8 cellular contexts compared by ENCODE assay signal in genomic region chr22:50251472-50252054, GRCh38. TPM values are rescaled to one million over a fixed set of nuclear protein-coding genes. Genes with fewer than 3 reads are reported as not detected.
DNase-seq lines count a peak whose midpoint lies in the region; ATAC-seq and TF ChIP-seq lines count a peak whose summit lies in the region.

No MANE protein-coding gene starts in this region.

- no peak for TF ChIP-seq EP300 in stomach (IDR thresholded peaks at IDR 0.05)

- POLR2A ChIA-PET in HEK293 (lab: Yijun Ruan, JAX) = interaction anchor here (0.5 to 2.2 kb wide), 14 partner anchors 9 to 289 kb away, joined by 4 to 20 read pairs (median 6); partner anchors contain the start of genes LMF2, MAPK12, NCAPH2 and PLXNB2
- POLR2A ChIA-PET in activated CD8-positive, alpha-beta T cell treated with anti-CD3 and anti-CD28 coated beads, Interleukin-2, amount 10 ng/mL, durations not matched to agents 7 days and 5 days (lab: Charles Lee) = interaction anchor here (0.6 to 3.2 kb wide), 7 partner anchors 11 to 370 kb away, joined by 3 to 17 read pairs (median 4); partner anchors contain the start of genes LMF2, MAPK12, NCAPH2 and SCO2

- DNase-seq in activated CD8-positive, alpha-beta T cell treated with anti-CD3 and anti-CD28 coated beads, Interleukin-2, amount 10 ng/mL, durations not matched to agents 7 days and 5 days = no peak
- no peak for DNase-seq in stomach
- DNase-seq in putamen (ENCODE audit: low spot score) = no peak
- no peak for DNase-seq in NCI-H774 (lab: John Stamatoyannopoulos, UW)
- no peak for DNase-seq in NCI-H1417 (lab: John Stamatoyannopoulos, UW)

- H3K9me3 Mint-ChIP-seq in activated CD8-positive, alpha-beta T cell treated with anti-CD3 and anti-CD28 coated beads, Interleukin-2, amount 10 ng/mL, durations not matched to agents 7 days and 5 days (ENCODE audit: insufficient read depth) = no peaks in the 10 kb centered on the region

- H3K4me3 ChIP-seq in HEK293 (ENCODE audit: low read depth, low read length) = peak overlapping the region; percentile 55
- H3K4me3 ChIP-seq in iPS-15b (ENCODE audit: low read depth, low read length) = peak overlapping the region; percentile 74
- H3K4me3 ChIP-seq in stomach = peak overlapping the region; percentile 62 to 78 (median 66)

- peak overlapping the region; percentile 84 for H3K4me3 Mint-ChIP-seq in activated CD8-positive, alpha-beta T cell treated with anti-CD3 and anti-CD28 coated beads, Interleukin-2, amount 10 ng/mL, durations not matched to agents 7 days and 5 days

- H3K27ac ChIP-seq in HEK293 (ENCODE audit: extremely low read depth, low read depth, low read length) (no peak overlapping the region), stomach (peak overlapping the region; percentile 71 to 84 (median 83))

- CTCF ChIA-PET in HEK293 (lab: Yijun Ruan, JAX) = interaction anchor here (0.6 to 2.6 kb wide), 15 partner anchors 9 to 322 kb away, joined by 3 to 24 read pairs (median 6); partner anchors contain the start of gene MAPK12
- CTCF ChIA-PET in activated CD8-positive, alpha-beta T cell treated with anti-CD3 and anti-CD28 coated beads, Interleukin-2, amount 10 ng/mL, durations not matched to agents 7 days and 5 days (lab: Charles Lee) = interaction anchor here (0.6 to 3.2 kb wide), 24 partner anchors 11 to 370 kb away, joined by 3 to 27 read pairs (median 5); partner anchors contain the start of gene SCO2

- H3K9me3 ChIP-seq in HEK293 (ENCODE audit: control insufficient read depth, insufficient read depth, low read depth, low read length) (no peaks in the 10 kb centered on the region), iPS-15b (ENCODE audit: control insufficient read depth, insufficient read depth, low read length) (no peaks in the 10 kb centered on the region), stomach (no peaks in the 10 kb centered on the region)

- H3K4me1 ChIP-seq in HEK293 (ENCODE audit: control insufficient read depth, insufficient read depth, low read length) = peaks cover 9% of the 10 kb centered on the region
- H3K4me1 ChIP-seq in iPS-15b (ENCODE audit: control insufficient read depth, insufficient read depth, low read length) = no peaks in the 10 kb centered on the region
- peaks cover 32 to 58% (median 54%) of the 10 kb centered on the region in 4 donors for H3K4me1 ChIP-seq in stomach

- H3K36me3 ChIP-seq in HEK293 (ENCODE audit: control insufficient read depth in 2 of 2, insufficient read depth in 1 of 2, low read length in 2 of 2) (peaks cover 8 to 80% of the 10 kb centered on the region in 2 experiments; a peak in 2 of 3 replicates), iPS-15b (ENCODE audit: control insufficient read depth, insufficient read depth, low read length) (peaks cover 24% of the 10 kb centered on the region), stomach (peaks cover 3 to 24% (median 15%) of the 10 kb centered on the region in 4 donors)

- peaks cover 7% of the 10 kb centered on the region for H3K36me3 Mint-ChIP-seq in activated CD8-positive, alpha-beta T cell treated with anti-CD3 and anti-CD28 coated beads, Interleukin-2, amount 10 ng/mL, durations not matched to agents 7 days and 5 days (ENCODE audit: low read depth)

- H3K9ac ChIP-seq in iPS-15b (ENCODE audit: low read depth, low read length) = no peak overlapping the region

- H3K27me3 ChIP-seq in iPS-15b (ENCODE audit: control insufficient read depth, insufficient read depth, low read length) (no peaks in the 10 kb centered on the region), stomach (no peaks in the 10 kb centered on the region)

- peaks cover 20% of the 10 kb centered on the region for H3K4me1 Mint-ChIP-seq in activated CD8-positive, alpha-beta T cell treated with anti-CD3 and anti-CD28 coated beads, Interleukin-2, amount 10 ng/mL, durations not matched to agents 7 days and 5 days (ENCODE audit: low read depth)

- intact Hi-C loops in stomach (cut with DNase I; ENCODE audit: low total_unique reads) = loop anchor here (10.0 kb wide), 1 partner anchor 253 kb away; the partner anchor contains the start of genes LMF2 and NCAPH2

- 7 to 23% (median 9%) methylated on average over 15 to 35 of the region's 35 CpGs for WGBS in stomach, 5 donors

- H3K27me3 Mint-ChIP-seq in activated CD8-positive, alpha-beta T cell treated with anti-CD3 and anti-CD28 coated beads, Interleukin-2, amount 10 ng/mL, durations not matched to agents 7 days and 5 days (ENCODE audit: low read depth) = no peaks in the 10 kb centered on the region

- no peak; the same call in 1 of the 2 replicates for TF ChIP-seq CTCF in HEK293 (tag by site-specific recombination; IDR thresholded peaks at IDR 0.05)
- no peak for TF ChIP-seq CTCF in stomach (IDR thresholded peaks at IDR 0.05)

- H3K27ac Mint-ChIP-seq in activated CD8-positive, alpha-beta T cell treated with anti-CD3 and anti-CD28 coated beads, Interleukin-2, amount 10 ng/mL, durations not matched to agents 7 days and 5 days = peak overlapping the region; percentile 39

- no peak for TF ChIP-seq POLR2A in stomach (IDR thresholded peaks at IDR 0.05)

- no peak for ATAC-seq in activated CD8-positive, alpha-beta T cell treated with anti-CD3 and anti-CD28 coated beads, Interleukin-2, amount 10 ng/mL, durations not matched to agents 7 days and 5 days
- ATAC-seq in HG02759 (IDR thresholded peaks at IDR 0.05; ENCODE audit: unreplicated experiment) = no peak

TF ChIP-seq in HEK293, 187 proteins besides CTCF, POLR2A, EP300 and RAD21 (continues in another document):
- TF ChIP-seq ZNF544 (tag by site-specific recombination; IDR thresholded peaks at IDR 0.05) = no peak
- TF ChIP-seq ZNF202 (tag by site-specific recombination; IDR thresholded peaks at IDR 0.05; ENCODE audit: borderline replicate concordance) = no peak
- no peak for TF ChIP-seq ZBTB21 (tag by site-specific recombination; IDR thresholded peaks at IDR 0.05)
- TF ChIP-seq ZNF514 (tag by site-specific recombination; IDR thresholded peaks at IDR 0.05) = no peak
- TF ChIP-seq GLI2 (tag by site-specific recombination; IDR thresholded peaks at IDR 0.05; ENCODE audit: borderline replicate concordance, low read depth) = no peak
- TF ChIP-seq SP3 (tag by site-specific recombination; IDR thresholded peaks at IDR 0.05) = 0 out of 2 replicates have a peak, but pooled peaks have one; percentile 18
- TF ChIP-seq, protein P1, sequence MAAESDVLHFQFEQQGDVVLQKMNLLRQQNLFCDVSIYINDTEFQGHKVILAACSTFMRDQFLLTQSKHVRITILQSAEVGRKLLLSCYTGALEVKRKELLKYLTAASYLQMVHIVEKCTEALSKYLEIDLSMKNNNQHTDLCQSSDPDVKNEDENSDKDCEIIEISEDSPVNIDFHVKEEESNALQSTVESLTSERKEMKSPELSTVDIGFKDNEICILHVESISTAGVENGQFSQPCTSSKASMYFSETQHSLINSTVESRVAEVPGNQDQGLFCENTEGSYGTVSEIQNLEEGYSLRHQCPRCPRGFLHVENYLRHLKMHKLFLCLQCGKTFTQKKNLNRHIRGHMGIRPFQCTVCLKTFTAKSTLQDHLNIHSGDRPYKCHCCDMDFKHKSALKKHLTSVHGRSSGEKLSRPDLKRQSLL (tag by site-specific recombination; IDR thresholded peaks at IDR 0.05) = 0 out of 2 replicates have a peak, but pooled peaks have one; percentile 42
- TF ChIP-seq ZNF707 (tag by site-specific recombination; IDR thresholded peaks at IDR 0.05) = no peak
- no peak for TF ChIP-seq MZF1 (tag by site-specific recombination; IDR thresholded peaks at IDR 0.05; ENCODE audit: borderline replicate concordance)

RNA-seq across cellular contexts. Expression of gene HDAC10, which starts 0.5 kb away (rescaled TPM):
- 10 to 100 TPM; 71.4 to 75.9 TPM for total RNA-seq in activated CD8-positive, alpha-beta T cell treated with anti-CD3 and anti-CD28 coated beads, Interleukin-2, amount 10 ng/mL, durations not matched to agents 7 days and 5 days
- 100 to 1,000 TPM in 2 of 5 donors, 10 to 100 TPM in 3; 15.4 to 156 (median 74.1) TPM for total RNA-seq in stomach
- polyA plus RNA-seq in stomach = 10 to 100 TPM; 24.7 to 41.4 (median 36.2) TPM

RNA-seq across cellular contexts. Expression of gene TUBGCP6, which starts 6.7 kb away (rescaled TPM):
- total RNA-seq in activated CD8-positive, alpha-beta T cell treated with anti-CD3 and anti-CD28 coated beads, Interleukin-2, amount 10 ng/mL, durations not matched to agents 7 days and 5 days = 10 to 100 TPM; 53.2 to 58.1 TPM
- total RNA-seq in stomach = 100 to 1,000 TPM in 1 of 5 donors, 10 to 100 TPM in 4; 40.4 to 112 (median 91.5) TPM
- 10 to 100 TPM; 37.8 to 59.0 (median 38.8) TPM for polyA plus RNA-seq in stomach

RNA-seq across cellular contexts. Expression of gene MAPK12, which starts 9.9 kb away (rescaled TPM):
- total RNA-seq in activated CD8-positive, alpha-beta T cell treated with anti-CD3 and anti-CD28 coated beads, Interleukin-2, amount 10 ng/mL, durations not matched to agents 7 days and 5 days = 1 to 10 TPM; 4.8 to 5.3 TPM
- 10 to 100 TPM in 2 of 5 donors, 1 to 10 TPM in 3; 5.2 to 49.6 (median 9.3) TPM for total RNA-seq in stomach
- 1 to 10 TPM; 4.7 to 9.3 (median 7.1) TPM for polyA plus RNA-seq in stomach

RNA-seq across cellular contexts. Expression of gene MAPK11, which starts 18.6 kb away (rescaled TPM):
- total RNA-seq in activated CD8-positive, alpha-beta T cell treated with anti-CD3 and anti-CD28 coated beads, Interleukin-2, amount 10 ng/mL, durations not matched to agents 7 days and 5 days = 10 to 100 TPM; 10.4 to 11.8 TPM
- total RNA-seq in stomach = 10 to 100 TPM in 1 of 5 donors, 1 to 10 TPM in 2, under 1 TPM in 1, not detected in 1; 0.29 to 10.1 (median 5.7) TPM
- polyA plus RNA-seq in stomach = 10 to 100 TPM in 2 of 3 donors, 1 to 10 TPM in 1; 8.5 to 13.6 (median 12.3) TPM

RNA-seq across cellular contexts. Expression of gene SELENOO, which starts 50.8 kb away (rescaled TPM):
- 10 to 100 TPM; 23.6 to 24.4 TPM for total RNA-seq in activated CD8-positive, alpha-beta T cell treated with anti-CD3 and anti-CD28 coated beads, Interleukin-2, amount 10 ng/mL, durations not matched to agents 7 days and 5 days
- total RNA-seq in stomach = 100 to 1,000 TPM in 1 of 5 donors, 10 to 100 TPM in 4; 10.1 to 185 (median 57.2) TPM
- 10 to 100 TPM; 30.9 to 37.5 (median 33.1) TPM for polyA plus RNA-seq in stomach
